8 cellular contexts compared by ENCODE assay signal in the genomic region with DNA sequence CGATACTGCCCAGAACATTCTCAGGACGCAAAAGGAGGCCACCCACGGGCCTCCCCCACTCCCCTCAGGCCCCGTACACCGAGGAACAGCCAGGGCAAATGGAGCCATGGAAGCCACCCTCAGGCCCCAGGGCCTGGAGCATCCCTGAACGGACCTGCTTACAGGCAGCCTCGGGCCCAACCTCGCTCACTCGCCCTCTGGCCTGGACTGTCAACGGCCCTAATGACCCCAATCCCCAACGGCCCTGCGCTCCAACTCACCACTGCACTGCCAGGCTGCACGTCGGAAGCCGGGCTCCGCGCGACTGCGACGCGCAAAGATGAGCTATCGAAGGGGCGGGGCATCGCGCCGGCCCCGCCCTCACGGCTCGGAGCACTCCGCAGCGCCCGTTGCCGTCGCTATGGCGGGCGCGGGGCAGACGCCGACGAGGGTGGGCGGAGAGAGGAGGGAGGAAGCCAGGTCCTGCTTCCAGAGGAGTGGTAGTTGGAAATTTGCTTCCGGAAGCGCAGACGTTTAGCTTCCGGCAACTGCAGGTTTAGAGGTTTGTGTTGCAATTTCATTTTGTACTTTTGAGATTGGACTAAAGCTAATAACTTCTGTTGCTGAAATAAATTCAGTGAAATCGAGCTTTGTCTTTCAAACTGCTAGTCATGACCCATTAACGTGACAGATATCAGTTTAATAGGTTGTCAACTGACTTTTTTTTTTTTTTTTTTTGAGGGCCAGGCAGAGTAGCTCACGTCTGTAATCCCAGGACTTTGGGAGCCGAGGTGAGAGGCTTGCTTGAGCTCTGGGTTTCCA. TPM values are rescaled to one million over a fixed set of nuclear protein-coding genes. Genes with fewer than 3 reads are reported as not detected.
DNase-seq lines count a peak whose midpoint lies in the region; ATAC-seq and TF ChIP-seq lines count a peak whose summit lies in the region.

Gene SKIC8 (minus strand): TSS at position 308 of the 801 bp plus-strand sequence. CDS start 3,923 bp downstream, outside the sequence.

- H3K27me3 ChIP-seq in SK-N-SH (ENCODE audit: insufficient read depth) (no peaks in the 10 kb centered on the region), suprapubic skin (no peaks in the 10 kb centered on the region)

- TF ChIP-seq POLR2A in NB4 (IDR thresholded peaks at IDR 0.05; ENCODE audit: extremely low read depth, insufficient read length) (peak; percentile 87), suprapubic skin (IDR thresholded peaks at IDR 0.05) (peak; percentile 45 to 86)

- no peak for TF ChIP-seq RAD21 in SK-N-SH (IDR thresholded peaks at IDR 0.05; ENCODE audit: low read length)

- peak; percentile 81 for ATAC-seq in HG02571 (IDR thresholded peaks at IDR 0.05; ENCODE audit: unreplicated experiment)

- peak within 1 kb of the TSS; percentile 92 for H3K27ac Mint-ChIP-seq in activated naive CD4-positive, alpha-beta T cell treated with anti-CD3 and anti-CD28 coated beads, Interleukin-2, amount 10 ng/mL, durations not matched to agents 7 days and 5 days

- peak within 1 kb of the TSS; percentile 95 for H3K4me3 Mint-ChIP-seq in activated naive CD4-positive, alpha-beta T cell treated with anti-CD3 and anti-CD28 coated beads, Interleukin-2, amount 10 ng/mL, durations not matched to agents 7 days and 5 days

- H3K4me3 ChIP-seq in GM08714 (ENCODE audit: low read length) (peak within 1 kb of the TSS; percentile 95), NB4 (ENCODE audit: low read depth, low read length) (peak within 1 kb of the TSS; percentile 77), SK-N-SH (ENCODE audit: low read depth in 2 of 2, low read length in 1 of 2) (peak within 1 kb of the TSS; percentile 74 to 94), suprapubic skin (peak within 1 kb of the TSS; percentile 80)

- H3K9me3 Mint-ChIP-seq in activated naive CD4-positive, alpha-beta T cell treated with anti-CD3 and anti-CD28 coated beads, Interleukin-2, amount 10 ng/mL, durations not matched to agents 7 days and 5 days, result no peaks in the 10 kb centered on the region

- H3K4me1 Mint-ChIP-seq in activated naive CD4-positive, alpha-beta T cell treated with anti-CD3 and anti-CD28 coated beads, Interleukin-2, amount 10 ng/mL, durations not matched to agents 7 days and 5 days, result peaks cover 35% of the 10 kb centered on the region

- H3F3A ChIP-seq in SK-N-SH (replicated peaks; ENCODE audit: insufficient read depth), result peaks cover 26% of the 10 kb centered on the region

- no peaks in the 10 kb centered on the region for H3K9me2 ChIP-seq in SK-N-SH

- TF ChIP-seq EP300 in SK-N-SH (IDR thresholded peaks at IDR 0.05; ENCODE audit: borderline replicate concordance in 1 of 2, low read depth in 1 of 2, low read length in 1 of 2) (0 out of 4 replicates have a peak, but pooled peaks have one; percentile 29), suprapubic skin (IDR thresholded peaks at IDR 0.05) (no peak)

- no peak for TF ChIP-seq CTCF in NB4 (IDR thresholded peaks at IDR 0.05; ENCODE audit: low read depth, low read length)
- TF ChIP-seq CTCF in SK-N-SH (IDR thresholded peaks at IDR 0.05), result no peak; the same call in 1 of the 2 replicates
- TF ChIP-seq CTCF in suprapubic skin (IDR thresholded peaks at IDR 0.05), result no peak

- H3K36me3 Mint-ChIP-seq in activated naive CD4-positive, alpha-beta T cell treated with anti-CD3 and anti-CD28 coated beads, Interleukin-2, amount 10 ng/mL, durations not matched to agents 7 days and 5 days, result peaks cover 5% of the 10 kb centered on the region

- H3K27ac ChIP-seq in SK-N-SH (ENCODE audit: low read depth in 2 of 2, low read length in 1 of 2) (peak within 1 kb of the TSS; percentile 70 to 78), suprapubic skin (peak within 1 kb of the TSS; percentile 85)

- H3K9me3 ChIP-seq in SK-N-SH (no peaks in the 10 kb centered on the region), suprapubic skin (no peaks in the 10 kb centered on the region)

- H3K36me3 ChIP-seq in SK-N-SH (replicated peaks in 1 of 2; ENCODE audit: control insufficient read depth in 1 of 2, insufficient read depth in 2 of 2, low read length in 1 of 2), result peaks cover 4 to 10% of the 10 kb centered on the region in 2 experiments
- peaks cover 5% of the 10 kb centered on the region for H3K36me3 ChIP-seq in suprapubic skin

- peaks cover 45% of the 10 kb centered on the region for H3K79me2 ChIP-seq in SK-N-SH (ENCODE audit: insufficient read depth)

- peak within 1 kb of the TSS; percentile 87 for H2AFZ ChIP-seq in SK-N-SH (ENCODE audit: low read depth)

- H3K9ac ChIP-seq in SK-N-SH, result peak within 1 kb of the TSS; percentile 92

- H3K27me3 Mint-ChIP-seq in activated naive CD4-positive, alpha-beta T cell treated with anti-CD3 and anti-CD28 coated beads, Interleukin-2, amount 10 ng/mL, durations not matched to agents 7 days and 5 days, result peaks cover 22% of the 10 kb centered on the region

- H3K4me1 ChIP-seq in SK-N-SH (ENCODE audit: control insufficient read depth in 1 of 2, insufficient read depth in 2 of 2, low read depth in 1 of 2, low read length in 1 of 2) (peaks cover 11 to 18% of the 10 kb centered on the region in 2 experiments), suprapubic skin (peaks cover 38% of the 10 kb centered on the region)

- POLR2A ChIA-PET in SK-N-SH (lab: Yijun Ruan, JAX), result interaction anchor here (0.5 to 1.2 kb wide), 13 partner anchors 8 to 693 kb away, joined by 3 to 7 read pairs (median 3); partner anchors contain the start of genes CHRNA5 and IREB2

- DNase-seq in NB4 (ENCODE audit: low read depth) (peak; percentile 97), SK-N-SH (peak; percentile 98), globus pallidus (ENCODE audit: low spot score) (peak; percentile 85), occipital lobe (lab: John Stamatoyannopoulos, UW) (peak; percentile 86), suprapubic skin (ENCODE audit: low spot score in 2 of 2) (peak; percentile 93 to 95)
- DNase-seq in activated naive CD4-positive, alpha-beta T cell treated with anti-CD3 and anti-CD28 coated beads, Interleukin-2, amount 10 ng/mL, durations not matched to agents 7 days and 5 days, result peak; percentile 94

- H4K20me1 ChIP-seq in SK-N-SH (ENCODE audit: insufficient read depth), result no peaks in the 10 kb centered on the region

- CTCF ChIA-PET in SK-N-SH (lab: Yijun Ruan, JAX), result interaction anchor here (0.7 to 31.8 kb wide), 7 partner anchors 9 to 174 kb away, joined by 3 to 772 read pairs (median 3); partner anchors contain the start of gene CIB2
- CTCF ChIA-PET in activated naive CD4-positive, alpha-beta T cell treated with anti-CD3 and anti-CD28 coated beads, Interleukin-2, amount 10 ng/mL, durations not matched to agents 7 days and 5 days (lab: Charles Lee), result interaction anchor here (0.9 to 1.6 kb wide), 4 partner anchors 9 to 441 kb away, joined by 3 to 4 read pairs (median 3); no protein-coding TSS in a partner anchor

- under 1% methylated on average over 27 of the region's 49 CpGs for WGBS in SK-N-SH (ENCODE audit: low lambda C conversion rate)
- 3% methylated on average over 16 of the region's 49 CpGs for WGBS in suprapubic skin

- peak within 1 kb of the TSS; percentile 91 for H3K4me2 ChIP-seq in SK-N-SH

TF ChIP-seq in SK-N-SH, 30 proteins besides CTCF, POLR2A, EP300 and RAD21 (continues in another document):
- TF ChIP-seq REST (IDR thresholded peaks at IDR 0.05; ENCODE audit: low read depth, low read length) (peak; percentile 22; the same call in 1 of the 2 replicates), FOXM1 (IDR thresholded peaks at IDR 0.05; ENCODE audit: low read depth) (no peak), MXI1 (IDR thresholded peaks at IDR 0.05; ENCODE audit: low read depth, low read length) (peak; percentile 98), GABPA (IDR thresholded peaks at IDR 0.05; ENCODE audit: low read depth) (peak; percentile 91), CHD2 (IDR thresholded peaks at IDR 0.05; ENCODE audit: low read length, partially characterized antibody) (peak; percentile 77), TAF1 (IDR thresholded peaks at IDR 0.05; ENCODE audit: borderline replicate concordance, low read depth, low read length) (peak; percentile 86), FOXJ3 (CRISPR knock-in tag; IDR thresholded peaks at IDR 0.05) (no peak)
- TF ChIP-seq, protein P1, sequence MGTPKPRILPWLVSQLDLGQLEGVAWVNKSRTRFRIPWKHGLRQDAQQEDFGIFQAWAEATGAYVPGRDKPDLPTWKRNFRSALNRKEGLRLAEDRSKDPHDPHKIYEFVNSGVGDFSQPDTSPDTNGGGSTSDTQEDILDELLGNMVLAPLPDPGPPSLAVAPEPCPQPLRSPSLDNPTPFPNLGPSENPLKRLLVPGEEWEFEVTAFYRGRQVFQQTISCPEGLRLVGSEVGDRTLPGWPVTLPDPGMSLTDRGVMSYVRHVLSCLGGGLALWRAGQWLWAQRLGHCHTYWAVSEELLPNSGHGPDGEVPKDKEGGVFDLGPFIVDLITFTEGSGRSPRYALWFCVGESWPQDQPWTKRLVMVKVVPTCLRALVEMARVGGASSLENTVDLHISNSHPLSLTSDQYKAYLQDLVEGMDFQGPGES (IDR thresholded peaks at IDR 0.05; ENCODE audit: low read depth, low read length), result no peak

RNA-seq across cellular contexts. Expression of gene SKIC8, which starts in this region (rescaled TPM):
- polyA plus RNA-seq in SK-N-SH (2012; rRNA removed), result 78.8 and 124 TPM in 2 replicates
- 103 TPM in 2 replicates for polyA plus RNA-seq in SK-N-SH (2012; cell fraction: cytosol; rRNA removed)
- 80.1 and 91.4 TPM in 2 replicates for polyA plus RNA-seq in SK-N-SH (2012; cell fraction: nucleus; rRNA removed)
- total RNA-seq in occipital lobe (55.4 TPM), suprapubic skin (10 to 100 TPM; 42.9 to 69.9 (median 56.2) TPM)

Comparison
In these comparisons a context has a peak if more than half of its experiments do, and no peak if none do; other contexts are left out.
1. Peak in every context shown above with its lines: DNase-seq, ATAC-seq, H3K4me3 ChIP-seq and H3K27ac ChIP-seq.